ENCODE assay signal across 1 cellular context in genomic region chr20:47224300-47224791, GRCh38.
A peak's percentile ranks its signal among the peaks of the same experiment; 100 is the strongest.
TF ChIP-seq lines count a peak whose summit lies in the region.

No MANE protein-coding gene starts in this region.

TF ChIP-seq in H1, 55 proteins besides CTCF, POLR2A, EP300 and RAD21:
- peak; percentile 12; the same call in 1 of the 2 replicates for TF ChIP-seq POLR2AphosphoS5 (IDR thresholded peaks at IDR 0.05; ENCODE audit: low read depth, low read length)
- TF ChIP-seq RXRA (IDR thresholded peaks at IDR 0.05; ENCODE audit: insufficient read depth, low read depth, low read length), result no peak
